1 cellular context compared by ENCODE assay signal in the genomic region with DNA sequence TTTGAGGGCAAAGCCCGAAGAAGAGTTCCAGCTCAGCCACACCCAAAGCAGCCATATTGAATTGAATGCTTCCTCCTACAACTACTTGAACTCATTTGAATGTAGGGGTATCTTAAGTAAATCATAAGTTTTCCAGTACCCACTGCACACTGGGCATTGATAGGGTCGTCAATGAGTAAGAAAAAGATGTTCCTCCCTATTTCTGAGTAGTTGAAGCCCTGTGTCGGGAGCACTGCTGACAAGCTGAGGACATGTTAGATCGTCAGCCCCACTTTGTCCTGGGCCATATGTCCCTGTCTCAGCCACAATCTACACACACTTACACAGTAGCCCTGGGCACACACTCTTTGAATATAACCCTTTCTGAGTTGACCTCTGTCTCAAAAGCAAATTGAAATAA.
TF ChIP-seq lines count a peak whose summit lies in the region.

No MANE protein-coding gene starts in this region.

TF ChIP-seq in IMR-90, 13 proteins besides CTCF, POLR2A, EP300 and RAD21:
- TF ChIP-seq CHD1 (IDR thresholded peaks at IDR 0.05; ENCODE audit: low read depth, low read length) (no peak), BHLHE40 (IDR thresholded peaks at IDR 0.05; ENCODE audit: low read depth, low read length) (no peak), SMC3 (IDR thresholded peaks at IDR 0.05; ENCODE audit: low read depth, low read length) (no peak), RCOR1 (IDR thresholded peaks at IDR 0.05; ENCODE audit: insufficient replicate concordance, low read length) (no peak), MAFK (IDR thresholded peaks at IDR 0.05; ENCODE audit: low read depth, low read length) (no peak), FOS (IDR thresholded peaks at IDR 0.05; ENCODE audit: low read depth, low read length) (no peak), CEBPB (IDR thresholded peaks at IDR 0.05; ENCODE audit: low read depth, low read length) (no peak), NFE2L2 (IDR thresholded peaks at IDR 0.05; ENCODE audit: low read depth, low read length) (no peak), MXI1 (IDR thresholded peaks at IDR 0.05; ENCODE audit: borderline replicate concordance, low read depth, low read length) (no peak), MAZ (IDR thresholded peaks at IDR 0.05; ENCODE audit: borderline replicate concordance, low read depth, low read length) (no peak), RFX5 (IDR thresholded peaks at IDR 0.05; ENCODE audit: low read depth, low read length) (no peak)
- TF ChIP-seq, protein P1, sequence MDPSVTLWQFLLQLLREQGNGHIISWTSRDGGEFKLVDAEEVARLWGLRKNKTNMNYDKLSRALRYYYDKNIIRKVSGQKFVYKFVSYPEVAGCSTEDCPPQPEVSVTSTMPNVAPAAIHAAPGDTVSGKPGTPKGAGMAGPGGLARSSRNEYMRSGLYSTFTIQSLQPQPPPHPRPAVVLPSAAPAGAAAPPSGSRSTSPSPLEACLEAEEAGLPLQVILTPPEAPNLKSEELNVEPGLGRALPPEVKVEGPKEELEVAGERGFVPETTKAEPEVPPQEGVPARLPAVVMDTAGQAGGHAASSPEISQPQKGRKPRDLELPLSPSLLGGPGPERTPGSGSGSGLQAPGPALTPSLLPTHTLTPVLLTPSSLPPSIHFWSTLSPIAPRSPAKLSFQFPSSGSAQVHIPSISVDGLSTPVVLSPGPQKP (IDR thresholded peaks at IDR 0.05; ENCODE audit: borderline replicate concordance, low read depth, low read length): no peak
- TF ChIP-seq, protein P2, sequence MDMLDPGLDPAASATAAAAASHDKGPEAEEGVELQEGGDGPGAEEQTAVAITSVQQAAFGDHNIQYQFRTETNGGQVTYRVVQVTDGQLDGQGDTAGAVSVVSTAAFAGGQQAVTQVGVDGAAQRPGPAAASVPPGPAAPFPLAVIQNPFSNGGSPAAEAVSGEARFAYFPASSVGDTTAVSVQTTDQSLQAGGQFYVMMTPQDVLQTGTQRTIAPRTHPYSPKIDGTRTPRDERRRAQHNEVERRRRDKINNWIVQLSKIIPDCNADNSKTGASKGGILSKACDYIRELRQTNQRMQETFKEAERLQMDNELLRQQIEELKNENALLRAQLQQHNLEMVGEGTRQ (IDR thresholded peaks at IDR 0.05; ENCODE audit: low read depth, low read length): no peak
